Comparison of ENCODE assay signal across 27 cellular contexts in genomic region chr13:66803013-66803739, GRCh38.
DNase-seq lines count a peak whose midpoint lies in the region; ATAC-seq and TF ChIP-seq lines count a peak whose summit lies in the region.
"Had no signal": no experiment of that assay in that cellular context is flagged by ENCODE, and none has a peak within 500 bp of the region (broad histone marks: within the 10 kb centered on the region; RNA-seq: fewer than 3 reads in every experiment).

No MANE protein-coding gene starts in this region.

- H3K27ac ChIP-seq in hepatocyte (no peak overlapping the region), GM23248 (no peak overlapping the region)
- H3K27ac ChIP-seq: esophagus muscularis mucosa, skin epidermis, upper lobe of right lung had no signal

- no peaks in the 10 kb centered on the region for H3K36me3 ChIP-seq in hepatocyte (replicated peaks; ENCODE audit: insufficient read depth, low read depth)
- H3K36me3 ChIP-seq in GM23248 (ENCODE audit: low read depth) = no peaks in the 10 kb centered on the region
- H3K36me3 ChIP-seq: esophagus muscularis mucosa, upper lobe of right lung had no signal

- no peak for TF ChIP-seq CTCF in hepatocyte (IDR thresholded peaks at IDR 0.05; ENCODE audit: poor library complexity)

- H3K9me3 ChIP-seq in hepatocyte (ENCODE audit: low read depth) (no peaks in the 10 kb centered on the region), GM23248 (ENCODE audit: low read depth) (no peaks in the 10 kb centered on the region)
- H3K9me3 ChIP-seq: esophagus muscularis mucosa, upper lobe of right lung had no signal

- H3K9me2 ChIP-seq in hepatocyte (replicated peaks; ENCODE audit: insufficient read depth) (no peaks in the 10 kb centered on the region), GM23248 (ENCODE audit: insufficient read depth) (no peaks in the 10 kb centered on the region)

- H4K20me1 ChIP-seq in hepatocyte (ENCODE audit: insufficient read depth, poor library complexity, severe bottlenecking) (no peaks in the 10 kb centered on the region), GM23248 (ENCODE audit: insufficient read depth) (no peaks in the 10 kb centered on the region)

- H3F3A ChIP-seq in GM23248 (ENCODE audit: insufficient read depth) = no peaks in the 10 kb centered on the region

- no peak for ATAC-seq in GM18868 (IDR thresholded peaks at IDR 0.05; ENCODE audit: unreplicated experiment)
- ATAC-seq: left lobe of liver, upper lobe of right lung had no signal

- in situ Hi-C loops in GM23248 (cut with MboI) = no loop called here

- WGBS in hepatocyte (ENCODE audit: low lambda C conversion rate, missing lambda C conversion rate) = 77% methylated on average over 3 of the region's 3 CpGs
- 15 to 18% methylated on average over 3 of the region's 3 CpGs for WGBS in GM23248 (ENCODE audit: low coverage in 1 of 2, low lambda C conversion rate in 2 of 2, missing lambda C conversion rate in 2 of 2), 2 experiments

- H3K4me1 ChIP-seq in hepatocyte (ENCODE audit: insufficient read depth) = peaks cover 3% of the 10 kb centered on the region
- no peaks in the 10 kb centered on the region for H3K4me1 ChIP-seq in GM23248 (ENCODE audit: insufficient read depth)
- H3K4me1 ChIP-seq: upper lobe of right lung had no signal

- no peak overlapping the region for H3K9ac ChIP-seq in GM23248

- no peak overlapping the region for H2AFZ ChIP-seq in hepatocyte
- H2AFZ ChIP-seq in GM23248 = no peak overlapping the region

- no peaks in the 10 kb centered on the region for H3K27me3 ChIP-seq in hepatocyte
- H3K27me3 ChIP-seq in GM23248 (replicated peaks; ENCODE audit: insufficient read depth) = no peaks in the 10 kb centered on the region
- H3K27me3 ChIP-seq: esophagus muscularis mucosa, upper lobe of right lung had no signal

- no peak overlapping the region for H3K4me3 ChIP-seq in hepatocyte
- H3K4me3 ChIP-seq in GM23248 = no peak overlapping the region
- H3K4me3 ChIP-seq: esophagus muscularis mucosa, skin epidermis, upper lobe of right lung had no signal

- DNase-seq in COR-L47 (lab: John Stamatoyannopoulos, UW) (peak; percentile 7), NCI-H1417 treated with DMSO at 0.1 percent for 48 hours (lab: John Stamatoyannopoulos, UW) (peak; percentile 85), NCI-H69 (lab: John Stamatoyannopoulos, UW) (peak; percentile 97), hepatocyte (ENCODE audit: low spot score) (no peak), GM23248 (no peak)
- DNase-seq in activated CD4-positive, CD25-positive, alpha-beta regulatory T cell (lab: John Stamatoyannopoulos, UW) = no peak
- DNase-seq: activated CD4-positive, alpha-beta memory T cell treated with anti-CD3 and anti-CD28 coated beads for 36 hours; activated CD8-positive, alpha-beta memory T cell treated with anti-CD3 and anti-CD28 coated beads, Interleukin-2, amount 50 U/mL, for 48 hours; aorta; Calu3; cortex of kidney; EL; endodermal cell; foreskin melanocyte; hippocampal formation; immature natural killer cell; KBM-7; mesendoderm; NCI-H2029 treated with DMSO at 0.1 percent for 48 hours; NCI-H526 treated with DMSO at 0.1 percent for 48 hours; occipital lobe; T-helper 9 cell; upper lobe of right lung had no signal

- no peaks in the 10 kb centered on the region for H3K79me2 ChIP-seq in hepatocyte
- no peaks in the 10 kb centered on the region for H3K79me2 ChIP-seq in GM23248 (ENCODE audit: insufficient read depth)

- H3K4me2 ChIP-seq in hepatocyte (peak overlapping the region; percentile 11), GM23248 (ENCODE audit: unreplicated experiment) (no peak overlapping the region)

Comparison
In these comparisons a context has a peak if more than half of its experiments do, and no peak if none do; other contexts are left out.
1. DNase-seq: peak in COR-L47 (single experiment), NCI-H1417 treated with DMSO at 0.1 percent for 48 hours (single experiment) and NCI-H69 (single experiment); none in hepatocyte (single experiment), GM23248 (single experiment) and activated CD4-positive, CD25-positive, alpha-beta regulatory T cell (0 of 4).